Comparison of ENCODE assay signal across 19 cellular contexts in the genomic region with DNA sequence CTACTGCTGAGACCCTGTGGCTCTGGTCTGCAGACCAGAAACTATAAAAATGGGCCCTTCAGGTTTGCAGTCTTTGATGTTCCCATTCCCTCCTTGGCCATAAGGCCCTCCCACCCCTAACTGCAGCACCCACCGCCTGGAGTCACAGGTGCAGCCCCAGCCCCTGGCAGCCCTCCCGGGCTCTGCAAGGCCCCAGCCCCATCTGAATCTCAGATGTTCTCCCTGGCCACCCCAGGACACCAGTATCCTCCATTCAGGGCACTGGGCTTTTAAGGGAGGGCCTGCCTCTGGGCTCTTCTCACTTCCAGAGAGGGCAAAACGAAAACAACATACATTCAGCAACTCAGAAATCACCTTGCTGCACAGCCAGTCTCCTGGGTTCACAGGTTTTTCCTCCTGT.
"Had no signal": no experiment of that assay in that cellular context is flagged by ENCODE, and none has a peak within 500 bp of the region (broad histone marks: within the 10 kb centered on the region; RNA-seq: fewer than 3 reads in every experiment).

No MANE protein-coding gene starts in this region.

- DNase-seq: activated CD4-positive, alpha-beta T cell treated with anti-CD3 and anti-CD28 coated beads for 48 hours; activated CD8-positive, alpha-beta memory T cell treated with anti-CD3 and anti-CD28 coated beads, Interleukin-2, amount 50 U/mL, for 4 hours; activated gamma-delta T cell; activated naive CD4-positive, alpha-beta T cell treated with anti-CD3 and anti-CD28 coated beads, Interleukin-2, amount 50 U/mL, for 16 hours; activated naive CD8-positive, alpha-beta T cell treated with anti-CD3 and anti-CD28 coated beads, Interleukin-2, amount 50 U/mL, for 24 hours; effector CD4-positive, alpha-beta T cell; hippocampal formation; left ventricle myocardium superior; nucleus accumbens; small intestine; stimulated activated CD4-positive, alpha-beta T cell treated with anti-CD3 and anti-CD28 coated beads, Interleukin-15, amount 100 ng/mL, for 24 hours; stimulated activated naive B cell treated with anti-CD40 and anti-IgM and Interleukin-4, amounts not matched to agents 10 μg/mL and 1 μg/mL and 100 μg/mL, for 72 hours; SW 1271; T-helper 17 cell; testis; trophoblast cell had no signal

- H3K27ac ChIP-seq: testis, vagina had no signal

- H3K4me1 ChIP-seq: testis, vagina had no signal

- H3K27me3 ChIP-seq: testis, vagina had no signal

- ATAC-seq: activated naive CD8-positive, alpha-beta T cell treated with anti-CD3 and anti-CD28 coated beads, Interleukin-2, amount 50 U/mL, for 24 hours; esophagus mucosa; left ventricle myocardium superior; sciatic nerve; stimulated activated naive B cell treated with anti-CD40 and anti-IgM and Interleukin-4, amounts not matched to agents 10 μg/mL and 1 μg/mL and 100 μg/mL, for 72 hours; T-helper 17 cell had no signal

- H3K9me3 ChIP-seq: testis, vagina had no signal

- H3K4me3 ChIP-seq: testis, vagina had no signal

- H3K36me3 ChIP-seq: vagina had no signal
